31 cellular contexts compared by ENCODE assay signal in genomic region chr2:28960401-28960800, GRCh38. TPM values are rescaled to one million over a fixed set of nuclear protein-coding genes. Genes with fewer than 3 reads are reported as not detected.
"Had no signal": no experiment of that assay in that cellular context is flagged by ENCODE, and none has a peak within 500 bp of the region (broad histone marks: within the 10 kb centered on the region; RNA-seq: fewer than 3 reads in every experiment).

No MANE protein-coding gene starts in this region.

- H3K4me1 ChIP-seq: foreskin keratinocyte, prostate gland, right lobe of liver, uterus had no signal

- H3K36me3 ChIP-seq: esophagus muscularis mucosa, neural progenitor cell, prostate gland, right lobe of liver, suprapubic skin, transverse colon, upper lobe of right lung, uterus had no signal

- H3K27me3 ChIP-seq: dorsolateral prefrontal cortex, esophagus muscularis mucosa, neural progenitor cell, right lobe of liver, suprapubic skin, transverse colon, upper lobe of right lung, uterus had no signal

- DNase-seq: cortex of kidney; dorsolateral prefrontal cortex; effector CD4-positive, alpha-beta T cell; foreskin keratinocyte; glutamatergic neuron; hypothalamus; immature natural killer cell; mesenchymal stem cell; mucosa of descending colon; naive thymus-derived CD4-positive, alpha-beta T cell; nucleus accumbens; right lobe of liver; stimulated activated CD4-positive, alpha-beta T cell treated with anti-CD3 and anti-CD28 coated beads, Interleukin-12 subunit alpha, Interleukin-12 subunit beta, amount 100 ng/mL, for 4 hours; stimulated activated CD4-positive, alpha-beta T cell treated with anti-CD3 and anti-CD28 coated beads, Interleukin-1b, Interleukin-23, amount 100 ng/mL, for 48 hours; stimulated activated CD4-positive, alpha-beta T cell treated with anti-CD3 and anti-CD28 coated beads, Interleukin-4, amount 100 ng/mL, for 1 hour; stimulated activated CD8-positive, alpha-beta memory T cell treated with anti-CD3 and anti-CD28 coated beads, Interleukin-4, amount 100 ng/mL, for 48 hours; stimulated activated naive CD4-positive, alpha-beta T cell; stimulated activated naive CD8-positive, alpha-beta T cell treated with anti-CD3 and anti-CD28 coated beads, Interleukin-15, amount 100 ng/mL, for 72 hours; transverse colon; upper lobe of right lung; uterus had no signal

- H3K9me3 ChIP-seq: esophagus muscularis mucosa, mucosa of descending colon, prostate gland, right lobe of liver, suprapubic skin, transverse colon, upper lobe of right lung, uterus had no signal

- ATAC-seq: foreskin keratinocyte; mucosa of descending colon; naive thymus-derived CD4-positive, alpha-beta T cell; right lobe of liver; stimulated activated naive CD8-positive, alpha-beta T cell treated with anti-CD3 and anti-CD28 coated beads, Interleukin-15, amount 100 ng/mL, for 72 hours; upper lobe of right lung had no signal

- H3K4me3 ChIP-seq: dorsolateral prefrontal cortex, esophagus muscularis mucosa, lung, mucosa of descending colon, neural progenitor cell, prostate gland, right lobe of liver, smooth muscle cell, suprapubic skin, transverse colon, upper lobe of right lung, uterus had no signal

- H2AFZ ChIP-seq: neural progenitor cell had no signal

- H3K4me2 ChIP-seq: neural progenitor cell, smooth muscle cell had no signal

- FAIRE-seq: keratinocyte had no signal

- H3K9ac ChIP-seq: neural progenitor cell had no signal

- H3K27ac ChIP-seq: dorsolateral prefrontal cortex, esophagus muscularis mucosa, foreskin keratinocyte, neural progenitor cell, prostate gland, right lobe of liver, suprapubic skin, transverse colon, upper lobe of right lung, uterus had no signal

RNA-seq across cellular contexts. Expression of gene TOGARAM2, which starts 20.7 kb away (rescaled TPM):
- total RNA-seq: epithelial cell of proximal tubule, osteocyte, renal cortical epithelial cell had no signal
